ENCODE assay signal across 12 cellular contexts in genomic region chr4:125322363-125322730, GRCh38. TPM values are rescaled to one million over a fixed set of nuclear protein-coding genes. Genes with fewer than 3 reads are reported as not detected.
DNase-seq lines count a peak whose midpoint lies in the region; ATAC-seq and TF ChIP-seq lines count a peak whose summit lies in the region.
"Had no signal": no experiment of that assay in that cellular context is flagged by ENCODE, and none has a peak within 500 bp of the region (broad histone marks: within the 10 kb centered on the region; RNA-seq: fewer than 3 reads in every experiment).

No MANE protein-coding gene starts in this region.

- H3K9me3 Mint-ChIP-seq in nephron = no peaks in the 10 kb centered on the region

- H3K27ac Mint-ChIP-seq in nephron = peak overlapping the region; percentile 63 to 80 (median 75)
- H3K27ac Mint-ChIP-seq: CD4-positive, CD25-positive, alpha-beta regulatory T cell had no signal

- peaks cover 46% of the 10 kb centered on the region for H3K36me3 Mint-ChIP-seq in nephron (ENCODE audit: low read depth)
- H3K36me3 Mint-ChIP-seq: CD4-positive, CD25-positive, alpha-beta regulatory T cell had no signal

- H3K4me3 ChIP-seq in MG63 = peak overlapping the region; percentile 10
- H3K4me3 ChIP-seq in epithelial cell of proximal tubule (ENCODE audit: low read depth, low read length) = peak overlapping the region; percentile 20

- H3K27me3 ChIP-seq in MG63 = no peaks in the 10 kb centered on the region

- DNase-seq in ACHN = peak; percentile 35
- peak; percentile 33 for DNase-seq in MG63
- no peak for DNase-seq in epithelial cell of proximal tubule (ENCODE audit: low read depth)
- DNase-seq in activated effector memory CD4-positive, alpha-beta T cell treated with anti-CD3 and anti-CD28 coated beads, Interleukin-2, amount 50 U/mL, for 16 hours = no peak
- DNase-seq: CD4-positive, CD25-positive, alpha-beta regulatory T cell; effector CD4-positive, alpha-beta T cell; NCI-H2171; T-helper 2 cell had no signal

- peaks cover 8% of the 10 kb centered on the region for H3K27me3 Mint-ChIP-seq in nephron (ENCODE audit: low read depth)

- H3K4me3 Mint-ChIP-seq in nephron = peak overlapping the region; percentile 74 to 99 (median 88)
- H3K4me3 Mint-ChIP-seq: CD4-positive, CD25-positive, alpha-beta regulatory T cell had no signal

- peaks cover 32% of the 10 kb centered on the region for H3K36me3 ChIP-seq in MG63

- H3K4me1 Mint-ChIP-seq in nephron = peaks cover 70% of the 10 kb centered on the region

- H3K9me3 ChIP-seq in MG63 = no peaks in the 10 kb centered on the region

- in situ Hi-C loops in ACHN (cut with HindIII; ENCODE audit: low pct_ligation_motif_present, low pct_unique_long_range_greater_than_20kb, low sequenced_read_pairs) = no loop called here

- ATAC-seq in GM19351 (IDR thresholded peaks at IDR 0.05; ENCODE audit: unreplicated experiment) (no peak), HG03108 (IDR thresholded peaks at IDR 0.05; ENCODE audit: unreplicated experiment) (no peak), GM19023 (IDR thresholded peaks at IDR 0.05; ENCODE audit: unreplicated experiment) (no peak)

- TF ChIP-seq CTCF in epithelial cell of proximal tubule (conservative IDR thresholded peaks at IDR 0.05; ENCODE audit: low read depth, low read length) (no peak), nephron (IDR thresholded peaks at IDR 0.05; ENCODE audit: unreplicated experiment in 3 of 3) (no peak)

RNA-seq across cellular contexts. Expression of gene FAT4, which starts 7.6 kb away (rescaled TPM):
- 4.1 and 5.6 TPM in 2 replicates for total RNA-seq in MG63 (2014; rRNA removed; shearing (Covaris generic); ENCODE audit: low replicate concordance)
- total RNA-seq in epithelial cell of proximal tubule = 0.58 and 1.4 TPM in 2 replicates

Comparison
In these comparisons a context has a peak if more than half of its experiments do, and no peak if none do; other contexts are left out.
1. DNase-seq: peak in ACHN (single experiment) and MG63 (single experiment); none in epithelial cell of proximal tubule (single experiment) and activated effector memory CD4-positive, alpha-beta T cell treated with anti-CD3 and anti-CD28 coated beads, Interleukin-2, amount 50 U/mL, for 16 hours (single experiment).